ENCODE assay signal across 8 cellular contexts in genomic region chr20:49218739-49219090, GRCh38. TPM values are rescaled to one million over a fixed set of nuclear protein-coding genes. Genes with fewer than 3 reads are reported as not detected.
DNase-seq lines count a peak whose midpoint lies in the region; ATAC-seq and TF ChIP-seq lines count a peak whose summit lies in the region.
"Not testable (repeated sequence)": the region's sequence is repeated elsewhere in the genome, so short reads cannot be mapped to it uniquely, and the experiment has no call there.

No MANE protein-coding gene starts in this region.

- H3K9me3 Mint-ChIP-seq in natural killer cell treated with Interleukin-12 subunit alpha and Interleukin-12 subunit beta and Interleukin-15 and Interleukin-18, amount 100 ng/mL, for 72 hours; stimulated activated naive B cell treated with anti-CD40 and anti-IgM and Interleukin-4, amounts not matched to agents 10 μg/mL and 1 μg/mL and 100 μg/mL, for 72 hours: not testable (repeated sequence)

- DNase-seq in BJ (ENCODE audit: low read depth); RWPE2 (ENCODE audit: low spot score); right atrium auricular region (ENCODE audit: low spot score); natural killer cell treated with Interleukin-12 subunit alpha and Interleukin-12 subunit beta and Interleukin-15 and Interleukin-18, amount 100 ng/mL, for 72 hours (ENCODE audit: low spot score); stimulated activated naive B cell treated with anti-CD40 and anti-IgM and Interleukin-4, amounts not matched to agents 10 μg/mL and 1 μg/mL and 100 μg/mL, for 72 hours: not testable (repeated sequence)
- DNase-seq in activated effector memory CD4-positive, alpha-beta T cell treated with anti-CD3 and anti-CD28 coated beads, Interleukin-2, amount 50 U/mL, for 16 hours: peak; percentile 67

- CTCF ChIA-PET in BJ (lab: Yijun Ruan, JAX): interaction anchor here (0.7 to 2.7 kb wide), 3 partner anchors 12 to 28 kb away, joined by 3 to 8 read pairs (median 5); no protein-coding TSS in a partner anchor

- H3K27me3 ChIP-seq in BJ (ENCODE audit: control insufficient read depth, insufficient read depth, low read length); HUES48 (ENCODE audit: control insufficient read depth, insufficient read depth, low read length); RWPE2 (ENCODE audit: insufficient read depth, poor library complexity, severe bottlenecking); duodenal mucosa (ENCODE audit: control insufficient read depth in 1 of 2, insufficient read depth in 2 of 2, low read length in 2 of 2); right atrium auricular region: not testable (repeated sequence)

- H3K36me3 ChIP-seq in BJ (ENCODE audit: control insufficient read depth, insufficient read depth, low read length): not testable (repeated sequence)
- H3K36me3 ChIP-seq in HUES48 (ENCODE audit: control insufficient read depth, insufficient read depth, low read length) (peaks cover 23% of the 10 kb centered on the region), RWPE2 (ENCODE audit: low read depth) (peaks cover 35% of the 10 kb centered on the region), duodenal mucosa (ENCODE audit: control insufficient read depth in 1 of 2, insufficient read depth in 2 of 2, low read length in 2 of 2) (peaks cover 5 to 20% of the 10 kb centered on the region in 2 donors), right atrium auricular region (peaks cover 20% of the 10 kb centered on the region)

- H3K27ac ChIP-seq in HUES48 (ENCODE audit: low read depth, low read length) (peak overlapping the region; percentile 83), RWPE2 (ENCODE audit: poor library complexity, severe bottlenecking) (peak overlapping the region; percentile 35), right atrium auricular region (peak overlapping the region; percentile 81 to 87)
- not testable (repeated sequence) for H3K27ac ChIP-seq in duodenal mucosa (ENCODE audit: low read depth, low read length)

- not testable (repeated sequence) for H3K4me1 ChIP-seq in HUES48 (ENCODE audit: control insufficient read depth, insufficient read depth, low read length); RWPE2 (ENCODE audit: insufficient read depth, poor library complexity, severe bottlenecking)
- H3K4me1 ChIP-seq in duodenal mucosa (ENCODE audit: control insufficient read depth in 1 of 2, insufficient read depth in 2 of 2, low read length in 2 of 2): peaks cover 12 to 14% of the 10 kb centered on the region in 2 donors
- H3K4me1 ChIP-seq in right atrium auricular region: peaks cover 0 to 11% of the 10 kb centered on the region in 2 donors

- not testable (repeated sequence) for H3K27me3 Mint-ChIP-seq in natural killer cell treated with Interleukin-12 subunit alpha and Interleukin-12 subunit beta and Interleukin-15 and Interleukin-18, amount 100 ng/mL, for 72 hours; stimulated activated naive B cell treated with anti-CD40 and anti-IgM and Interleukin-4, amounts not matched to agents 10 μg/mL and 1 μg/mL and 100 μg/mL, for 72 hours

- H3K27ac Mint-ChIP-seq in natural killer cell treated with Interleukin-12 subunit alpha and Interleukin-12 subunit beta and Interleukin-15 and Interleukin-18, amount 100 ng/mL, for 72 hours: peak overlapping the region; percentile 96 to 98
- H3K27ac Mint-ChIP-seq in stimulated activated naive B cell treated with anti-CD40 and anti-IgM and Interleukin-4, amounts not matched to agents 10 μg/mL and 1 μg/mL and 100 μg/mL, for 72 hours: peak overlapping the region; percentile 100

- H3K36me3 Mint-ChIP-seq in natural killer cell treated with Interleukin-12 subunit alpha and Interleukin-12 subunit beta and Interleukin-15 and Interleukin-18, amount 100 ng/mL, for 72 hours: peaks cover 16% of the 10 kb centered on the region
- H3K36me3 Mint-ChIP-seq in stimulated activated naive B cell treated with anti-CD40 and anti-IgM and Interleukin-4, amounts not matched to agents 10 μg/mL and 1 μg/mL and 100 μg/mL, for 72 hours: peaks cover 4 to 17% of the 10 kb centered on the region in 2 donors

- H3K4me3 Mint-ChIP-seq in natural killer cell treated with Interleukin-12 subunit alpha and Interleukin-12 subunit beta and Interleukin-15 and Interleukin-18, amount 100 ng/mL, for 72 hours: peak overlapping the region; percentile 99
- H3K4me3 Mint-ChIP-seq in stimulated activated naive B cell treated with anti-CD40 and anti-IgM and Interleukin-4, amounts not matched to agents 10 μg/mL and 1 μg/mL and 100 μg/mL, for 72 hours: peak overlapping the region; percentile 84 to 100

- peaks cover 25 to 28% of the 10 kb centered on the region in 2 donors for H3K4me1 Mint-ChIP-seq in natural killer cell treated with Interleukin-12 subunit alpha and Interleukin-12 subunit beta and Interleukin-15 and Interleukin-18, amount 100 ng/mL, for 72 hours (ENCODE audit: low read depth in 2 of 2)
- peaks cover 16 to 18% of the 10 kb centered on the region in 2 donors for H3K4me1 Mint-ChIP-seq in stimulated activated naive B cell treated with anti-CD40 and anti-IgM and Interleukin-4, amounts not matched to agents 10 μg/mL and 1 μg/mL and 100 μg/mL, for 72 hours

- not testable (repeated sequence) for TF ChIP-seq CTCF in BJ (IDR thresholded peaks at IDR 0.05; ENCODE audit: insufficient read depth, low read depth, low read length); RWPE2 (IDR thresholded peaks at IDR 0.05; ENCODE audit: poor library complexity, severe bottlenecking); right atrium auricular region (IDR thresholded peaks at IDR 0.05)

- not testable (repeated sequence) for H3K9me3 ChIP-seq in HUES48 (ENCODE audit: control insufficient read depth, insufficient read depth, low read length); RWPE2 (ENCODE audit: severe bottlenecking); duodenal mucosa (ENCODE audit: control insufficient read depth in 1 of 2, low read length in 2 of 2); right atrium auricular region

- POLR2A ChIA-PET in BJ (lab: Charles Lee): interaction anchor here (0.6 to 0.7 kb wide), 2 partner anchors 26 to 69 kb away, joined by 3 to 22 read pairs; no protein-coding TSS in a partner anchor

- ATAC-seq in RWPE2 (ENCODE audit: low read depth); natural killer cell treated with Interleukin-12 subunit alpha and Interleukin-12 subunit beta and Interleukin-15 and Interleukin-18, amount 100 ng/mL, for 72 hours: not testable (repeated sequence)
- peak in 1 of 2 donors; percentile 1 for ATAC-seq in stimulated activated naive B cell treated with anti-CD40 and anti-IgM and Interleukin-4, amounts not matched to agents 10 μg/mL and 1 μg/mL and 100 μg/mL, for 72 hours (replicated peaks)

- H3K4me3 ChIP-seq in BJ (ENCODE audit: low read depth, low read length) (0 out of 2 replicates have a peak overlapping the region, but pooled peaks have one; percentile 5), HUES48 (ENCODE audit: low read depth, low read length) (peak overlapping the region; percentile 91), RWPE2 (ENCODE audit: severe bottlenecking) (peak overlapping the region; percentile 80), duodenal mucosa (ENCODE audit: low read depth in 1 of 2, low read length in 2 of 2) (peak overlapping the region; percentile 21 to 88), right atrium auricular region (peak overlapping the region; percentile 12 to 69)

- H3K9ac ChIP-seq in HUES48 (ENCODE audit: low read depth, low read length) (peak overlapping the region; percentile 34; the same call in 1 of the 2 replicates), duodenal mucosa (ENCODE audit: low read depth in 1 of 2, low read length in 2 of 2) (peak overlapping the region; percentile 18 to 89)

RNA-seq across cellular contexts. Expression of gene DDX27, which starts 0.5 kb away (rescaled TPM):
- polyA plus RNA-seq in BJ (2011; rRNA removed): 26.3 and 31.9 TPM in 2 replicates
- polyA minus RNA-seq in BJ (2011; rRNA and poly(A)+ RNA removed): 19.7 and 30.0 TPM in 2 replicates
- total RNA-seq in right atrium auricular region: 10 to 100 TPM; 10.2 to 20.6 TPM
- 10 to 100 TPM; 41.4 to 60.2 TPM for total RNA-seq in natural killer cell treated with Interleukin-12 subunit alpha and Interleukin-12 subunit beta and Interleukin-15 and Interleukin-18, amount 100 ng/mL, for 72 hours

RNA-seq across cellular contexts. Expression of gene STAU1, which starts 30.6 kb away (rescaled TPM):
- 49.3 and 67.3 TPM in 2 replicates for polyA plus RNA-seq in BJ (2011; rRNA removed)
- polyA minus RNA-seq in BJ (2011; rRNA and poly(A)+ RNA removed): 41.7 and 41.9 TPM in 2 replicates
- total RNA-seq in right atrium auricular region: 10 to 100 TPM; 62.9 to 77.0 TPM
- 10 to 100 TPM; 77.7 to 86.4 TPM for total RNA-seq in natural killer cell treated with Interleukin-12 subunit alpha and Interleukin-12 subunit beta and Interleukin-15 and Interleukin-18, amount 100 ng/mL, for 72 hours

RNA-seq across cellular contexts. Expression of gene ZNFX1, which starts 59.1 kb away (rescaled TPM):
- polyA plus RNA-seq in BJ (2011; rRNA removed): 11.2 and 12.8 TPM in 2 replicates
- 33.7 and 43.7 TPM in 2 replicates for polyA minus RNA-seq in BJ (2011; rRNA and poly(A)+ RNA removed)
- 10 to 100 TPM; 20.7 to 33.6 TPM for total RNA-seq in right atrium auricular region
- total RNA-seq in natural killer cell treated with Interleukin-12 subunit alpha and Interleukin-12 subunit beta and Interleukin-15 and Interleukin-18, amount 100 ng/mL, for 72 hours: 10 to 100 TPM; 52.9 to 62.9 TPM

Comparison
In these comparisons a context has a peak if more than half of its experiments do, and no peak if none do; other contexts are left out.
1. H3K4me3 ChIP-seq: peak in every context shown above with its lines; median percentile 91 in HUES48; 80 in RWPE2; 54 in duodenal mucosa; 40 in right atrium auricular region; 5 in BJ.